1 cellular context compared by ENCODE assay signal in the genomic region with DNA sequence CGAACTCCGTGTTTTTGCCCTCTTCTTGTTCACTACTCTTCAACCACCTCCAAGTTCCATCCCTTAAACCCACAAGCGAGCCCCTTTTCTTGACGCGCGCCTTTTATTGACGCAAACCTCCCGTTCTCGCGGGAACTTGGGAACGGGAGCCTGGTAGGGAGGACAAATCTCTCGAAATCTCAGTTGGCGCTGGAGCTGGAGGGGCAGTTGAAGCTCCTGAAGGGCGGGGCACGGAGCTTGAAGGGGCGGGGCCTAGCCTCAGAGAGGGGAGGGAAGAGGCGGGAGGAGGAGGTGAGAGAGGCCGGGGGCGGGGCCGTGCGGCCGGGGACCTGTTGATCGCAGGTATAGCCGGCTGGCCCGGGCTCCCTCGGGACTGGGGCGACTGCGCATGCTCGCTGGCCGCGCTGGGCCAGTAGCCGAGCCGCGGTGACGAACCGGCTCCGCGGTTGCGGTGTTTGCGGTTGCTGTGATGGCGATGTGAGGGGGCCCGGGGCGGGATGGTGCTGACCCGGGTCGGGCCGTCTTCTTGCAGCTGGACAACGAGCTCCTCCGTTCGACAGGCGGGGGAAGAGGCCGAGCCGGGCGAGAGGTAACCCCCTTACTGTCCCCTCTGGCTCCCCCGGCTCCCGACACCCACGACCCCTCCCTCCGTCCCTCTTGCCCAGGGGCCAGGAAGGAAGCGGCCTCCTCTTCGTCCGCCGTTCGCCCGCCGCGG.
TF ChIP-seq lines count a peak whose summit lies in the region.

A gene (plus strand): TSS at position 395 of the 715 bp plus-strand sequence. CDS start 14,835 bp downstream, outside the sequence.

TF ChIP-seq in K562, 482 proteins besides CTCF, POLR2A, EP300 and RAD21 (continued from another document and continues in another):
- TF ChIP-seq, protein P1, sequence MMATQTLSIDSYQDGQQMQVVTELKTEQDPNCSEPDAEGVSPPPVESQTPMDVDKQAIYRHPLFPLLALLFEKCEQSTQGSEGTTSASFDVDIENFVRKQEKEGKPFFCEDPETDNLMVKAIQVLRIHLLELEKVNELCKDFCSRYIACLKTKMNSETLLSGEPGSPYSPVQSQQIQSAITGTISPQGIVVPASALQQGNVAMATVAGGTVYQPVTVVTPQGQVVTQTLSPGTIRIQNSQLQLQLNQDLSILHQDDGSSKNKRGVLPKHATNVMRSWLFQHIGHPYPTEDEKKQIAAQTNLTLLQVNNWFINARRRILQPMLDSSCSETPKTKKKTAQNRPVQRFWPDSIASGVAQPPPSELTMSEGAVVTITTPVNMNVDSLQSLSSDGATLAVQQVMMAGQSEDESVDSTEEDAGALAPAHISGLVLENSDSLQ (IDR thresholded peaks at IDR 0.05), result peak; percentile 67
- TF ChIP-seq PHTF2 (CRISPR knock-in tag; IDR thresholded peaks at IDR 0.05) (0 out of 2 replicates have a peak, but pooled peaks have one; percentile 19), NR3C1 (CRISPR knock-in tag; IDR thresholded peaks at IDR 0.05) (no peak), ZNF561 (CRISPR knock-in tag; conservative IDR thresholded peaks at IDR 0.05) (no peak), SRF (CRISPR knock-in tag; IDR thresholded peaks at IDR 0.05) (peak in 1 of 2 experiments; percentile 64; a peak in 1 of 4 replicates), ZNF316 (IDR thresholded peaks at IDR 0.05) (no peak), ZFP30 (CRISPR knock-in tag; IDR thresholded peaks at IDR 0.05; ENCODE audit: borderline replicate concordance) (no peak), FOXK2 (conservative IDR thresholded peaks at IDR 0.05 in 1 of 2, IDR thresholded peaks at IDR 0.05 in 1 of 2; ENCODE audit: low read depth in 2 of 2) (peak in 1 of 2 experiments; percentile 34; a peak in 1 of 4 replicates), KDM1A (IDR thresholded peaks at IDR 0.05) (peak; percentile 96 to 97), FOS (IDR thresholded peaks at IDR 0.05; ENCODE audit: extremely low read depth, insufficient read length) (no peak), ZFX (CRISPR knock-in tag; IDR thresholded peaks at IDR 0.05) (peak; percentile 78), TBP (optimal IDR thresholded peaks at IDR 0.05; ENCODE audit: low read depth, low read length) (peak; percentile 98), IRF2 (CRISPR knock-in tag; IDR thresholded peaks at IDR 0.05) (no peak), SNRNP70 (optimal IDR thresholded peaks at IDR 0.05; ENCODE audit: low read depth, low read length) (no peak), ETV1 (tag; conservative IDR thresholded peaks at IDR 0.05; ENCODE audit: low read depth) (no peak), EHMT2 (IDR thresholded peaks at IDR 0.05) (no peak), ZNF12 (CRISPR knock-in tag; IDR thresholded peaks at IDR 0.05) (0 out of 2 replicates have a peak, but pooled peaks have one; percentile 4), ELF1 (tag; IDR thresholded peaks at IDR 0.05) (no peak), BACH1 (tag; IDR thresholded peaks at IDR 0.05) (no peak), FOXM1 (IDR thresholded peaks at IDR 0.05; ENCODE audit: low read depth) (peak; percentile 29; the same call in 1 of the 2 replicates), FOXM1 (CRISPR knock-in tag; IDR thresholded peaks at IDR 0.05; ENCODE audit: low read depth) (no peak), CREBBP (IDR thresholded peaks at IDR 0.05; ENCODE audit: low read depth, low read length) (no peak), SREBF2 (CRISPR knock-in tag; IDR thresholded peaks at IDR 0.05) (no peak), STAT5A (IDR thresholded peaks at IDR 0.05; ENCODE audit: borderline replicate concordance, low read length) (no peak), NONO (IDR thresholded peaks at IDR 0.05; ENCODE audit: low read depth in 2 of 2, low read length in 1 of 2) (peak in 1 of 2 experiments; percentile 59; a peak in 1 of 4 replicates), PHF21A (IDR thresholded peaks at IDR 0.05; ENCODE audit: borderline replicate concordance, low read depth) (peak; percentile 98), ZEB2 (IDR thresholded peaks at IDR 0.05) (no peak), ZFP36 (IDR thresholded peaks at IDR 0.05; ENCODE audit: low read depth, low read length, partially characterized antibody) (no peak), NRF1 (conservative IDR thresholded peaks at IDR 0.05 in 1 of 2, IDR thresholded peaks at IDR 0.05 in 1 of 2) (peak; percentile 92 to 93), ZNF140 (CRISPR knock-in tag; IDR thresholded peaks at IDR 0.05) (no peak), PTBP1 (IDR thresholded peaks at IDR 0.05; ENCODE audit: low read depth, low read length) (no peak), CBX1 (IDR thresholded peaks at IDR 0.05; ENCODE audit: low read depth) (0 out of 2 replicates have a peak, but pooled peaks have one; percentile 25)
- TF ChIP-seq, protein P2, sequence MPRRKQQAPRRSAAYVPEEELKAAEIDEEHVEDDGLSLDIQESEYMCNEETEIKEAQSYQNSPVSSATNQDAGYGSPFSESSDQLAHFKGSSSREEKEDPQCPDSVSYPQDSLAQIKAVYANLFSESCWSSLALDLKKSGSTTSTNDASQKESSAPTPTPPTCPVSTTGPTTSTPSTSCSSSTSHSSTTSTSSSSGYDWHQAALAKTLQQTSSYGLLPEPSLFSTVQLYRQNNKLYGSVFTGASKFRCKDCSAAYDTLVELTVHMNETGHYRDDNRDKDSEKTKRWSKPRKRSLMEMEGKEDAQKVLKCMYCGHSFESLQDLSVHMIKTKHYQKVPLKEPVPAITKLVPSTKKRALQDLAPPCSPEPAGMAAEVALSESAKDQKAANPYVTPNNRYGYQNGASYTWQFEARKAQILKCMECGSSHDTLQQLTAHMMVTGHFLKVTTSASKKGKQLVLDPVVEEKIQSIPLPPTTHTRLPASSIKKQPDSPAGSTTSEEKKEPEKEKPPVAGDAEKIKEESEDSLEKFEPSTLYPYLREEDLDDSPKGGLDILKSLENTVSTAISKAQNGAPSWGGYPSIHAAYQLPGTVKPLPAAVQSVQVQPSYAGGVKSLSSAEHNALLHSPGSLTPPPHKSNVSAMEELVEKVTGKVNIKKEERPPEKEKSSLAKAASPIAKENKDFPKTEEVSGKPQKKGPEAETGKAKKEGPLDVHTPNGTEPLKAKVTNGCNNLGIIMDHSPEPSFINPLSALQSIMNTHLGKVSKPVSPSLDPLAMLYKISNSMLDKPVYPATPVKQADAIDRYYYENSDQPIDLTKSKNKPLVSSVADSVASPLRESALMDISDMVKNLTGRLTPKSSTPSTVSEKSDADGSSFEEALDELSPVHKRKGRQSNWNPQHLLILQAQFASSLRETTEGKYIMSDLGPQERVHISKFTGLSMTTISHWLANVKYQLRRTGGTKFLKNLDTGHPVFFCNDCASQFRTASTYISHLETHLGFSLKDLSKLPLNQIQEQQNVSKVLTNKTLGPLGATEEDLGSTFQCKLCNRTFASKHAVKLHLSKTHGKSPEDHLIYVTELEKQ (CRISPR knock-in tag; IDR thresholded peaks at IDR 0.05), result no peak
- TF ChIP-seq, protein P3, sequence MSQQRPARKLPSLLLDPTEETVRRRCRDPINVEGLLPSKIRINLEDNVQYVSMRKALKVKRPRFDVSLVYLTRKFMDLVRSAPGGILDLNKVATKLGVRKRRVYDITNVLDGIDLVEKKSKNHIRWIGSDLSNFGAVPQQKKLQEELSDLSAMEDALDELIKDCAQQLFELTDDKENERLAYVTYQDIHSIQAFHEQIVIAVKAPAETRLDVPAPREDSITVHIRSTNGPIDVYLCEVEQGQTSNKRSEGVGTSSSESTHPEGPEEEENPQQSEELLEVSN (IDR thresholded peaks at IDR 0.05; ENCODE audit: borderline replicate concordance in 1 of 2, extremely low read depth in 1 of 2, insufficient read depth in 1 of 2, insufficient read length in 1 of 2, low read depth in 1 of 2, low read length in 1 of 2, poor library complexity in 1 of 2, severe bottlenecking in 1 of 2), result no peak
- TF ChIP-seq, protein P4, sequence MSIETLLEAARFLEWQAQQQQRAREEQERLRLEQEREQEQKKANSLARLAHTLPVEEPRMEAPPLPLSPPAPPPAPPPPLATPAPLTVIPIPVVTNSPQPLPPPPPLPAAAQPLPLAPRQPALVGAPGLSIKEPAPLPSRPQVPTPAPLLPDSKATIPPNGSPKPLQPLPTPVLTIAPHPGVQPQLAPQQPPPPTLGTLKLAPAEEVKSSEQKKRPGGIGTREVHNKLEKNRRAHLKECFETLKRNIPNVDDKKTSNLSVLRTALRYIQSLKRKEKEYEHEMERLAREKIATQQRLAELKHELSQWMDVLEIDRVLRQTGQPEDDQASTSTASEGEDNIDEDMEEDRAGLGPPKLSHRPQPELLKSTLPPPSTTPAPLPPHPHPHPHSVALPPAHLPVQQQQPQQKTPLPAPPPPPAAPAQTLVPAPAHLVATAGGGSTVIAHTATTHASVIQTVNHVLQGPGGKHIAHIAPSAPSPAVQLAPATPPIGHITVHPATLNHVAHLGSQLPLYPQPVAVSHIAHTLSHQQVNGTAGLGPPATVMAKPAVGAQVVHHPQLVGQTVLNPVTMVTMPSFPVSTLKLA (conservative IDR thresholded peaks at IDR 0.05), result peak in 1 of 2 experiments; percentile 70; a peak in 2 of 4 replicates
- TF ChIP-seq, protein P5, sequence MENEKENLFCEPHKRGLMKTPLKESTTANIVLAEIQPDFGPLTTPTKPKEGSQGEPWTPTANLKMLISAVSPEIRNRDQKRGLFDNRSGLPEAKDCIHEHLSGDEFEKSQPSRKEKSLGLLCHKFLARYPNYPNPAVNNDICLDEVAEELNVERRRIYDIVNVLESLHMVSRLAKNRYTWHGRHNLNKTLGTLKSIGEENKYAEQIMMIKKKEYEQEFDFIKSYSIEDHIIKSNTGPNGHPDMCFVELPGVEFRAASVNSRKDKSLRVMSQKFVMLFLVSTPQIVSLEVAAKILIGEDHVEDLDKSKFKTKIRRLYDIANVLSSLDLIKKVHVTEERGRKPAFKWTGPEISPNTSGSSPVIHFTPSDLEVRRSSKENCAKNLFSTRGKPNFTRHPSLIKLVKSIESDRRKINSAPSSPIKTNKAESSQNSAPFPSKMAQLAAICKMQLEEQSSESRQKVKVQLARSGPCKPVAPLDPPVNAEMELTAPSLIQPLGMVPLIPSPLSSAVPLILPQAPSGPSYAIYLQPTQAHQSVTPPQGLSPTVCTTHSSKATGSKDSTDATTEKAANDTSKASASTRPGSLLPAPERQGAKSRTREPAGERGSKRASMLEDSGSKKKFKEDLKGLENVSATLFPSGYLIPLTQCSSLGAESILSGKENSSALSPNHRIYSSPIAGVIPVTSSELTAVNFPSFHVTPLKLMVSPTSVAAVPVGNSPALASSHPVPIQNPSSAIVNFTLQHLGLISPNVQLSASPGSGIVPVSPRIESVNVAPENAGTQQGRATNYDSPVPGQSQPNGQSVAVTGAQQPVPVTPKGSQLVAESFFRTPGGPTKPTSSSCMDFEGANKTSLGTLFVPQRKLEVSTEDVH (IDR thresholded peaks at IDR 0.05; ENCODE audit: low read depth, partially characterized antibody), result no peak
- TF ChIP-seq, protein P6, sequence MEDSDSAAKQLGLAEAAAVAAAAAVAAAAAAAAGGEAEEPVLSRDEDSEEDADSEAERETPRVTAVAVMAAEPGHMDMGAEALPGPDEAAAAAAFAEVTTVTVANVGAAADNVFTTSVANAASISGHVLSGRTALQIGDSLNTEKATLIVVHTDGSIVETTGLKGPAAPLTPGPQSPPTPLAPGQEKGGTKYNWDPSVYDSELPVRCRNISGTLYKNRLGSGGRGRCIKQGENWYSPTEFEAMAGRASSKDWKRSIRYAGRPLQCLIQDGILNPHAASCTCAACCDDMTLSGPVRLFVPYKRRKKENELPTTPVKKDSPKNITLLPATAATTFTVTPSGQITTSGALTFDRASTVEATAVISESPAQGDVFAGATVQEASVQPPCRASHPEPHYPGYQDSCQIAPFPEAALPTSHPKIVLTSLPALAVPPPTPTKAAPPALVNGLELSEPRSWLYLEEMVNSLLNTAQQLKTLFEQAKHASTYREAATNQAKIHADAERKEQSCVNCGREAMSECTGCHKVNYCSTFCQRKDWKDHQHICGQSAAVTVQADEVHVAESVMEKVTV (CRISPR knock-in tag; IDR thresholded peaks at IDR 0.05), result no peak
- TF ChIP-seq, protein P7, sequence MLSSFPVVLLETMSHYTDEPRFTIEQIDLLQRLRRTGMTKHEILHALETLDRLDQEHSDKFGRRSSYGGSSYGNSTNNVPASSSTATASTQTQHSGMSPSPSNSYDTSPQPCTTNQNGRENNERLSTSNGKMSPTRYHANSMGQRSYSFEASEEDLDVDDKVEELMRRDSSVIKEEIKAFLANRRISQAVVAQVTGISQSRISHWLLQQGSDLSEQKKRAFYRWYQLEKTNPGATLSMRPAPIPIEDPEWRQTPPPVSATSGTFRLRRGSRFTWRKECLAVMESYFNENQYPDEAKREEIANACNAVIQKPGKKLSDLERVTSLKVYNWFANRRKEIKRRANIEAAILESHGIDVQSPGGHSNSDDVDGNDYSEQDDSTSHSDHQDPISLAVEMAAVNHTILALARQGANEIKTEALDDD (IDR thresholded peaks at IDR 0.05), result peak; percentile 85
- TF ChIP-seq, protein P8, sequence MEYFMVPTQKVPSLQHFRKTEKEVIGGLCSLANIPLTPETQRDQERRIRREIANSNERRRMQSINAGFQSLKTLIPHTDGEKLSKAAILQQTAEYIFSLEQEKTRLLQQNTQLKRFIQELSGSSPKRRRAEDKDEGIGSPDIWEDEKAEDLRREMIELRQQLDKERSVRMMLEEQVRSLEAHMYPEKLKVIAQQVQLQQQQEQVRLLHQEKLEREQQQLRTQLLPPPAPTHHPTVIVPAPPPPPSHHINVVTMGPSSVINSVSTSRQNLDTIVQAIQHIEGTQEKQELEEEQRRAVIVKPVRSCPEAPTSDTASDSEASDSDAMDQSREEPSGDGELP (CRISPR knock-in tag; IDR thresholded peaks at IDR 0.05; ENCODE audit: borderline replicate concordance), result peak; percentile 73
- TF ChIP-seq, protein P9, sequence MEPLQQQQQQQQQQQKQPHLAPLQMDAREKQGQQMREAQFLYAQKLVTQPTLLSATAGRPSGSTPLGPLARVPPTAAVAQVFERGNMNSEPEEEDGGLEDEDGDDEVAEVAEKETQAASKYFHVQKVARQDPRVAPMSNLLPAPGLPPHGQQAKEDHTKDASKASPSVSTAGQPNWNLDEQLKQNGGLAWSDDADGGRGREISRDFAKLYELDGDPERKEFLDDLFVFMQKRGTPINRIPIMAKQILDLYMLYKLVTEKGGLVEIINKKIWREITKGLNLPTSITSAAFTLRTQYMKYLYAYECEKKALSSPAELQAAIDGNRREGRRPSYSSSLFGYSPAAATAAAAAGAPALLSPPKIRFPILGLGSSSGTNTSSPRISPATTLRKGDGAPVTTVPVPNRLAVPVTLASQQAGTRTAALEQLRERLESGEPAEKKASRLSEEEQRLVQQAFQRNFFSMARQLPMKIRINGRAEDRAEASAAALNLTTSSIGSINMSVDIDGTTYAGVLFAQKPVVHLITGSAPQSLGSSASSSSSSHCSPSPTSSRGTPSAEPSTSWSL (CRISPR knock-in tag; IDR thresholded peaks at IDR 0.05; ENCODE audit: borderline replicate concordance), result no peak
- TF ChIP-seq, protein P10, sequence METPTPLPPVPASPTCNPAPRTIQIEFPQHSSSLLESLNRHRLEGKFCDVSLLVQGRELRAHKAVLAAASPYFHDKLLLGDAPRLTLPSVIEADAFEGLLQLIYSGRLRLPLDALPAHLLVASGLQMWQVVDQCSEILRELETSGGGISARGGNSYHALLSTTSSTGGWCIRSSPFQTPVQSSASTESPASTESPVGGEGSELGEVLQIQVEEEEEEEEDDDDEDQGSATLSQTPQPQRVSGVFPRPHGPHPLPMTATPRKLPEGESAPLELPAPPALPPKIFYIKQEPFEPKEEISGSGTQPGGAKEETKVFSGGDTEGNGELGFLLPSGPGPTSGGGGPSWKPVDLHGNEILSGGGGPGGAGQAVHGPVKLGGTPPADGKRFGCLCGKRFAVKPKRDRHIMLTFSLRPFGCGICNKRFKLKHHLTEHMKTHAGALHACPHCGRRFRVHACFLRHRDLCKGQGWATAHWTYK (CRISPR knock-in tag; IDR thresholded peaks at IDR 0.05), result no peak
